Comparison of ENCODE assay signal across 20 cellular contexts in the genomic region with DNA sequence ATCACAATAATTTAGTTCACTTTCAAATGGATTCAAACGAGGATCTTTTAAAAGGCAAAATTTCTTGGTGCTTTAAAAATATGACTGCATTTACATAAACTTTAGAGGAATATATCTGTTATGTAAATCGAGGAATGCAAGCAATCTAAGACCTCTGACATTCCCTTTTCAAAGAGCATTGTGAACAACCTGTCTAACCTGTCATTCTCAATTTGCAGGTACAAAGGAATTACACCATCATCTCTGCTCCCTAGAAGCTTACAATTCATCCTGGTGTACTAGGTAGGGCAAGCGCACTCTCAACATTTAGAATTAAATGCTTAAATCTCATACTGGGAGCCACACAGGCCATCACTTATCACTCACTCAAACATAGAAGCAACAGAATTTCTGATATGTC. TPM values are rescaled to one million over a fixed set of nuclear protein-coding genes. Genes with fewer than 3 reads are reported as not detected.
DNase-seq lines count a peak whose midpoint lies in the region; ATAC-seq and TF ChIP-seq lines count a peak whose summit lies in the region.
"Had no signal": no experiment of that assay in that cellular context is flagged by ENCODE, and none has a peak within 500 bp of the region (broad histone marks: within the 10 kb centered on the region; RNA-seq: fewer than 3 reads in every experiment).

No MANE protein-coding gene starts in this region.

- DNase-seq in SIG-M5 treated with dmso at 0.1 percent for 504 hours (lab: John Stamatoyannopoulos, UW; ENCODE audit: unreplicated experiment) (peak; percentile 60), SIG-M5 (lab: John Stamatoyannopoulos, UW) (no peak), NCI-H526 treated with DMSO at 0.1 percent for 48 hours (lab: John Stamatoyannopoulos, UW) (peak; percentile 55), type B pancreatic cell (ENCODE audit: extremely low spot score, unreplicated experiment) (no peak), NOMO-1 treated with DMSO at 0.1 percent for 48 hours (lab: John Stamatoyannopoulos, UW; ENCODE audit: unreplicated experiment) (no peak), prostate gland (ENCODE audit: low spot score) (no peak)
- DNase-seq: AML-193, Kasumi-1, MG63, NCI-H1092 treated with DMSO at 0.1 percent for 48 hours, NCI-H146, NCI-H2081, NCI-H510A, NCI-H82, SJCRH30 had no signal

- H3K36me3 Mint-ChIP-seq in type B pancreatic cell, result peaks cover 4% of the 10 kb centered on the region

- H3K9me3 Mint-ChIP-seq in type B pancreatic cell, result no peaks in the 10 kb centered on the region

- no peak overlapping the region for H3K4me3 ChIP-seq in prostate gland
- H3K4me3 ChIP-seq: MG63, SJCRH30 had no signal

- ATAC-seq in esophagus mucosa (peak; percentile 70), GM19328 (IDR thresholded peaks at IDR 0.05; ENCODE audit: unreplicated experiment) (no peak)

- no peaks in the 10 kb centered on the region for H3K36me3 ChIP-seq in prostate gland
- H3K36me3 ChIP-seq: MG63, SJCRH30 had no signal

- 62% methylated on average over 3 of the region's 3 CpGs for WGBS in prostate gland

- H3K27ac ChIP-seq in prostate gland, result no peak overlapping the region
- H3K27ac ChIP-seq: 22Rv1, C4-2B, RWPE1, SJCRH30 had no signal

- H3K4me1 Mint-ChIP-seq in type B pancreatic cell (ENCODE audit: unreplicated experiment), result peaks cover 26% of the 10 kb centered on the region

- H3K4me3 Mint-ChIP-seq in type B pancreatic cell, result peak overlapping the region; percentile 20

- no peak for TF ChIP-seq CTCF in type B pancreatic cell (conservative IDR thresholded peaks at IDR 0.05)
- no peak for TF ChIP-seq CTCF in prostate gland (IDR thresholded peaks at IDR 0.05)

- H3K27me3 Mint-ChIP-seq in type B pancreatic cell, result no peaks in the 10 kb centered on the region

- H3K9me3 ChIP-seq in prostate gland, result no peaks in the 10 kb centered on the region
- H3K9me3 ChIP-seq: MG63 had no signal

- peak overlapping the region; percentile 62 for H3K27ac Mint-ChIP-seq in type B pancreatic cell

- H3K27me3 ChIP-seq in prostate gland (replicated peaks; ENCODE audit: insufficient read depth), result peaks cover 2% of the 10 kb centered on the region
- H3K27me3 ChIP-seq: MG63, SJCRH30 had no signal

- intact Hi-C loops in prostate gland (cut with DNase I), result no loop called here

- no peak for TF ChIP-seq POLR2A in prostate gland (IDR thresholded peaks at IDR 0.05)

- no peaks in the 10 kb centered on the region for H3K4me1 ChIP-seq in prostate gland (replicated peaks)

RNA-seq across cellular contexts. Expression of gene BMP4, which starts 35.6 kb away (rescaled TPM):
- total RNA-seq in esophagus mucosa (2.0 TPM), type B pancreatic cell (ENCODE audit: low replicate concordance) (12.4 and 36.4 TPM in 2 replicates), prostate gland (10 to 100 TPM in 1 of 2 donors, 1 to 10 TPM in 1; 8.8 to 11.2 TPM)

Comparison
In these comparisons a context has a peak if more than half of its experiments do, and no peak if none do; other contexts are left out.
1. DNase-seq: peak in SIG-M5 treated with dmso at 0.1 percent for 504 hours (single experiment) and NCI-H526 treated with DMSO at 0.1 percent for 48 hours (single experiment); none in SIG-M5 (single experiment), type B pancreatic cell (single experiment), NOMO-1 treated with DMSO at 0.1 percent for 48 hours (single experiment) and prostate gland (single experiment).